15 cellular contexts compared by ENCODE assay signal in genomic region chr1:107390076-107390420, GRCh38.
"Had no signal": no experiment of that assay in that cellular context is flagged by ENCODE, and none has a peak within 500 bp of the region (broad histone marks: within the 10 kb centered on the region; RNA-seq: fewer than 3 reads in every experiment).

No MANE protein-coding gene starts in this region.

- H3K9me3 ChIP-seq: right atrium auricular region, tibial artery, vagina had no signal

- H3K4me1 ChIP-seq: right atrium auricular region, tibial artery had no signal

- H3K9me3 Mint-ChIP-seq: activated T-helper 2 cell treated with anti-CD3 and anti-CD28 coated beads, Interferon-gamma antibody, Interleukin-2, Interleukin-4, amounts not matched to agents 10 μg/mL and 5 μg/mL and 100 μg/mL, durations not matched to agents 14 hours and 24 hours and 36 hours had no signal

- H3K27me3 Mint-ChIP-seq: T-helper 17 cell had no signal

- H3K27me3 ChIP-seq: brain microvascular endothelial cell, right atrium auricular region, tibial artery, vagina had no signal

- H3K36me3 Mint-ChIP-seq: activated naive CD4-positive, alpha-beta T cell treated with anti-CD3 and anti-CD28 coated beads, Interleukin-2, amount 50 U/mL, for 24 hours had no signal

- DNase-seq: amygdala, brain microvascular endothelial cell, cerebellar nuclear complex, foreskin melanocyte, kidney, midbrain, nucleus accumbens, T-helper 17 cell, tibial artery had no signal

- H3K27ac ChIP-seq: brain microvascular endothelial cell, right atrium auricular region, skin epidermis, tibial artery, vagina had no signal

- H3K4me3 Mint-ChIP-seq: activated naive CD4-positive, alpha-beta T cell treated with anti-CD3 and anti-CD28 coated beads, Interleukin-2, amount 50 U/mL, for 24 hours; T-helper 17 cell had no signal

- H3K27ac Mint-ChIP-seq: activated naive CD4-positive, alpha-beta T cell treated with anti-CD3 and anti-CD28 coated beads, Interleukin-2, amount 50 U/mL, for 24 hours; activated T-helper 2 cell treated with anti-CD3 and anti-CD28 coated beads, Interferon-gamma antibody, Interleukin-2, Interleukin-4, amounts not matched to agents 10 μg/mL and 5 μg/mL and 100 μg/mL, durations not matched to agents 14 hours and 24 hours and 36 hours; T-helper 17 cell had no signal

- H3K4me3 ChIP-seq: right atrium auricular region, skin epidermis, tibial artery had no signal

- ATAC-seq: esophagus mucosa, T-helper 17 cell had no signal

- H3K4me1 Mint-ChIP-seq: activated naive CD4-positive, alpha-beta T cell treated with anti-CD3 and anti-CD28 coated beads, Interleukin-2, amount 50 U/mL, for 24 hours; T-helper 17 cell had no signal

- H3K36me3 ChIP-seq: brain microvascular endothelial cell, right atrium auricular region, tibial artery, vagina had no signal
